ENCODE assay signal across 8 cellular contexts in the genomic region with DNA sequence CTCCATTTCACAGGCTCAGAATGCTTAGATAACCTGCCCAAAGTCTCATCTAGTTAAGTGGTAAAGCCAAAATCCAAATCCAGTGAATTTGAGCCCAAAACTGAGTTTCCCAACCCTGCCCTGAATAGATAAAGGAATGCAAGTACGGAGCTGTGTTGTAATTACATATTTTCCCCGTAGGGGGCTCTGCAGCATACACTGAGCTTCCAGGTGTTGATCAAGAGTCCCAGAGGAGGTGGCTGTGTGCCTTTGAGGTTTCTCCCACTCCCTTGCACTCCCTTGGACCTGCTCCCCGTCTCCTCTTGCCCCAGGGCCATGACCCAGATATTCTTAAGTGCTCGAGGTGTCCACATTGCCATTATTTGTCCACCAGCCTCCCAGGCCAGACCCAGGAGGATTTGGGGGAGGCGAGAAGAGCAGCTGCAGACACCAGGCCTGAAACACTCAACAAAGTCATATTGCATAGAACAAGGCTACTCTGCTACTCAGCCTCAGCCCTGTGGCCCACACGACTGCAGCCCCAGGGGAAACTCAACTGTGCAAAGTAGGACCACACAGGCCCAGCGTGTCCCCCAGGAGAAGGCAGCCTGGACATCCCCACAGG. TPM values are rescaled to one million over a fixed set of nuclear protein-coding genes. Genes with fewer than 3 reads are reported as not detected.
DNase-seq lines count a peak whose midpoint lies in the region; ATAC-seq, FAIRE-seq and TF ChIP-seq lines count a peak whose summit lies in the region.

No MANE protein-coding gene starts in this region.

- ATAC-seq in T-helper 17 cell (peak; percentile 75), GM19463 (IDR thresholded peaks at IDR 0.05; ENCODE audit: unreplicated experiment) (no peak), GM21423 (IDR thresholded peaks at IDR 0.05; ENCODE audit: unreplicated experiment) (no peak)

- no peaks in the 10 kb centered on the region for H3K9me3 ChIP-seq in T-helper 17 cell (ENCODE audit: control insufficient read depth, low read length, poor library complexity, severe bottlenecking)

- in situ Hi-C loops in KBM-7 (cut with MboI; ENCODE audit: low pct_unique_long_range_greater_than_20kb, low sequenced_read_pairs) = no loop called here

- H3K9me3 Mint-ChIP-seq in endothelial cell (ENCODE audit: unreplicated experiment) = no peaks in the 10 kb centered on the region

- FAIRE-seq in RCC 7860 (lab: Jason Lieb, UNC) = no peak

- H3K4me1 Mint-ChIP-seq in T-helper 17 cell (peaks cover 26% of the 10 kb centered on the region), endothelial cell (ENCODE audit: unreplicated experiment) (peaks cover 23% of the 10 kb centered on the region)

- H3K27me3 Mint-ChIP-seq in T-helper 17 cell (peaks cover 7% of the 10 kb centered on the region), endothelial cell (ENCODE audit: unreplicated experiment) (peaks cover 2% of the 10 kb centered on the region)

- H3K27ac Mint-ChIP-seq in T-helper 17 cell = peak overlapping the region; percentile 6
- H3K27ac Mint-ChIP-seq in endothelial cell (ENCODE audit: unreplicated experiment) = no peak overlapping the region

- H3K4me3 Mint-ChIP-seq in T-helper 17 cell (no peak overlapping the region), endothelial cell (ENCODE audit: unreplicated experiment) (no peak overlapping the region)

- no peak overlapping the region for H3K4me3 ChIP-seq in retinal pigment epithelial cell (ENCODE audit: low read length)

- peaks cover 4% of the 10 kb centered on the region for H3K36me3 Mint-ChIP-seq in T-helper 17 cell (ENCODE audit: low read depth)
- no peaks in the 10 kb centered on the region for H3K36me3 Mint-ChIP-seq in endothelial cell (ENCODE audit: low read depth, unreplicated experiment)

- DNase-seq in ELR (ENCODE audit: low read depth) = peak; percentile 36
- peak; percentile 60 for DNase-seq in KBM-7
- peak in 1 of 3 donors; percentile 44 for DNase-seq in T-helper 17 cell
- DNase-seq in endothelial cell (ENCODE audit: low spot score) = peak; percentile 46
- no peak for DNase-seq in retinal pigment epithelial cell (ENCODE audit: low read depth)
- no peak for DNase-seq in RCC 7860 (ENCODE audit: low spot score)

- TF ChIP-seq CTCF in endothelial cell (IDR thresholded peaks at IDR 0.05; ENCODE audit: unreplicated experiment) (peak; percentile 70), retinal pigment epithelial cell (conservative IDR thresholded peaks at IDR 0.05; ENCODE audit: low read depth, low read length) (peak; percentile 54)

RNA-seq across cellular contexts. Expression of gene LY9, which starts 18.4 kb away (rescaled TPM):
- total RNA-seq in T-helper 17 cell (100 to 1,000 TPM in 1 of 2 donors, 10 to 100 TPM in 1; 96.6 to 124 TPM), endothelial cell (ENCODE audit: unreplicated experiment) (not detected)

RNA-seq across cellular contexts. Expression of gene SLAMF7, which starts 38.5 kb away (rescaled TPM):
- 1 to 10 TPM; 3.1 to 3.9 TPM for total RNA-seq in T-helper 17 cell
- total RNA-seq in endothelial cell (ENCODE audit: unreplicated experiment) = 0.56 TPM

Comparison
In these comparisons a context has a peak if more than half of its experiments do, and no peak if none do; other contexts are left out.
1. DNase-seq: peak in ELR (single experiment), KBM-7 (single experiment) and endothelial cell (single experiment); none in retinal pigment epithelial cell (single experiment) and RCC 7860 (single experiment).
2. RNA of gene LY9, which starts 18.4 kb away (total RNA-seq): 96.6 to 124 TPM in T-helper 17 cell; not detected in endothelial cell (single experiment); every median in the first group is over 10 times any median in the second.